ENCODE assay signal across 19 cellular contexts in genomic region chrX:41981481-41982013, GRCh38. TPM values are rescaled to one million over a fixed set of nuclear protein-coding genes. Genes with fewer than 3 reads are reported as not detected.
DNase-seq lines count a peak whose midpoint lies in the region; ATAC-seq and TF ChIP-seq lines count a peak whose summit lies in the region.
"Had no signal": no experiment of that assay in that cellular context is flagged by ENCODE, and none has a peak within 500 bp of the region (broad histone marks: within the 10 kb centered on the region; RNA-seq: fewer than 3 reads in every experiment).

No MANE protein-coding gene starts in this region.

- no peaks in the 10 kb centered on the region for H3K4me1 ChIP-seq in breast epithelium
- no peaks in the 10 kb centered on the region for H3K4me1 ChIP-seq in gastrocnemius medialis

- H3K4me1 Mint-ChIP-seq in MCF 10A (ENCODE audit: insufficient read depth, unreplicated experiment), result peaks cover 5% of the 10 kb centered on the region
- H3K4me1 Mint-ChIP-seq: T-cell had no signal

- no peak overlapping the region for H3K27ac Mint-ChIP-seq in MCF 10A (ENCODE audit: low read depth, unreplicated experiment)
- H3K27ac Mint-ChIP-seq: CD4-positive, alpha-beta T cell; T-cell had no signal

- H3K27me3 ChIP-seq in breast epithelium, result no peaks in the 10 kb centered on the region
- H3K27me3 ChIP-seq in gastrocnemius medialis, result no peaks in the 10 kb centered on the region

- H3K27ac ChIP-seq in breast epithelium, result no peak overlapping the region
- no peak overlapping the region for H3K27ac ChIP-seq in gastrocnemius medialis
- H3K27ac ChIP-seq: 22Rv1, KMS-11 had no signal

- no peaks in the 10 kb centered on the region for H3K36me3 Mint-ChIP-seq in MCF 10A (ENCODE audit: insufficient read depth, unreplicated experiment)
- H3K36me3 Mint-ChIP-seq: T-cell had no signal

- H3K9me3 Mint-ChIP-seq in MCF 10A (ENCODE audit: unreplicated experiment), result no peaks in the 10 kb centered on the region
- H3K9me3 Mint-ChIP-seq: CD4-positive, alpha-beta T cell had no signal

- BruUV-seq in MCF 10A (replicated peaks; lab: Mats Ljungman, UMichigan), result no TSS peak

- peaks cover 60% of the 10 kb centered on the region for H3K27me3 Mint-ChIP-seq in MCF 10A (ENCODE audit: insufficient read depth, unreplicated experiment)
- H3K27me3 Mint-ChIP-seq: CD4-positive, alpha-beta T cell had no signal

- CTCF ChIA-PET in MCF 10A (lab: Yijun Ruan, JAX), result no interaction called here

- intact Hi-C loops in MCF 10A (cut with micrococcal nuclease) (no loop called here), breast epithelium (cut with DNase I; ENCODE audit: low total_unique reads) (no loop called here), gastrocnemius medialis (cut with DNase I; ENCODE audit: low total_unique reads) (no loop called here)

- H3K4me3 Mint-ChIP-seq in MCF 10A (ENCODE audit: unreplicated experiment), result no peak overlapping the region
- H3K4me3 Mint-ChIP-seq: CD4-positive, alpha-beta T cell; T-cell had no signal

- H3K9me3 ChIP-seq in breast epithelium (no peaks in the 10 kb centered on the region), gastrocnemius medialis (no peaks in the 10 kb centered on the region)
- H3K9me3 ChIP-seq: Caco-2, SK-N-SH had no signal

- H3K4me3 ChIP-seq in breast epithelium (no peak overlapping the region), epithelial cell of esophagus (ENCODE audit: low read length) (no peak overlapping the region), gastrocnemius medialis (no peak overlapping the region)

- ATAC-seq in gastrocnemius medialis, result no peak
- ATAC-seq: T-cell had no signal

- TF ChIP-seq CTCF in MCF 10A (IDR thresholded peaks at IDR 0.05; ENCODE audit: unreplicated experiment), result no peak
- no peak for TF ChIP-seq CTCF in breast epithelium (IDR thresholded peaks at IDR 0.05)
- no peak for TF ChIP-seq CTCF in epithelial cell of esophagus (IDR thresholded peaks at IDR 0.05; ENCODE audit: insufficient read depth, low read depth, low read length, missing control alignments)
- TF ChIP-seq CTCF in gastrocnemius medialis (IDR thresholded peaks at IDR 0.05 in 4 of 5, conservative IDR thresholded peaks at IDR 0.05 in 1 of 5), result no peak

- H3K36me3 ChIP-seq in breast epithelium, result no peaks in the 10 kb centered on the region
- no peaks in the 10 kb centered on the region for H3K36me3 ChIP-seq in gastrocnemius medialis

- no peak for TF ChIP-seq POLR2A in breast epithelium (IDR thresholded peaks at IDR 0.05)
- TF ChIP-seq POLR2A in gastrocnemius medialis (IDR thresholded peaks at IDR 0.05), result no peak

- peak; percentile 1 for DNase-seq in MCF 10A (ENCODE audit: unreplicated experiment)
- no peak for DNase-seq in breast epithelium (ENCODE audit: low spot score in 2 of 2)
- DNase-seq in OCI-M1 (lab: John Stamatoyannopoulos, UW), result peak; percentile 18
- peak; percentile 21 for DNase-seq in epithelial cell of esophagus (ENCODE audit: low read depth)
- DNase-seq in 8988T, result no peak
- DNase-seq in germinal center (ENCODE audit: low spot score), result no peak
- no peak for DNase-seq in stimulated activated CD4-positive, alpha-beta T cell treated with anti-CD3 and anti-CD28 coated beads, Interleukin-4, amount 100 ng/mL, for 24 hours
- DNase-seq in gastrocnemius medialis, result no peak
- DNase-seq: Caco-2; CD4-positive, alpha-beta T cell; EL; NCI-H1092 treated with DMSO at 0.1 percent for 48 hours; NCI-H2081 treated with DMSO at 0.1 percent for 48 hours; NK-92 treated with Interleukin-12 subunit alpha and Interleukin-12 subunit beta, amount 100 ng/mL, for 24 hours; SHP77; SK-N-SH; T-cell had no signal

- POLR2A ChIA-PET in MCF 10A (lab: Yijun Ruan, JAX), result no interaction called here

- in situ Hi-C loops in gastrocnemius medialis (cut with MboI; ENCODE audit: low sequenced_read_pairs in 4 of 4), result no loop called here

RNA-seq across cellular contexts. Expression of gene CASK, which starts 58.2 kb away (rescaled TPM):
- total RNA-seq in MCF 10A (2022) (34.9 and 43.2 TPM in 2 replicates), breast epithelium (100 to 1,000 TPM in 1 of 3 donors, 10 to 100 TPM in 2; 34.4 to 103 (median 52.4) TPM), gastrocnemius medialis (10 to 100 TPM in 2 of 4 donors, 1 to 10 TPM in 2; 7.3 to 14.3 (median 10.0) TPM)

Comparison
In these comparisons a context has a peak if more than half of its experiments do, and no peak if none do; other contexts are left out.
1. DNase-seq: peak in MCF 10A (single experiment), OCI-M1 (single experiment) and epithelial cell of esophagus (single experiment); none in breast epithelium (0 of 2), 8988T (single experiment), germinal center (single experiment), stimulated activated CD4-positive, alpha-beta T cell treated with anti-CD3 and anti-CD28 coated beads, Interleukin-4, amount 100 ng/mL, for 24 hours (single experiment) and gastrocnemius medialis (0 of 2).